ENCODE assay signal across 11 cellular contexts in genomic region chr12:3218846-3219632, GRCh38.
DNase-seq lines count a peak whose midpoint lies in the region; ATAC-seq and TF ChIP-seq lines count a peak whose summit lies in the region.
"Had no signal": no experiment of that assay in that cellular context is flagged by ENCODE, and none has a peak within 500 bp of the region (broad histone marks: within the 10 kb centered on the region; RNA-seq: fewer than 3 reads in every experiment).

No MANE protein-coding gene starts in this region.

- H3K27me3 ChIP-seq in IMR-90 (ENCODE audit: control insufficient read depth, insufficient read depth, low read length), result no peaks in the 10 kb centered on the region

- in situ Hi-C loops in IMR-90 (cut with MboI; ENCODE audit: low sequenced_read_pairs), result no loop called here

- H3K18ac ChIP-seq in IMR-90 (ENCODE audit: low read depth, low read length), result peak overlapping the region; percentile 27; the same call in 1 of the 2 replicates

- peak overlapping the region; percentile 8 for H2BK5ac ChIP-seq in IMR-90 (ENCODE audit: low read depth, low read length, poor library complexity, severe bottlenecking)

- no peaks in the 10 kb centered on the region for H3K9me3 ChIP-seq in IMR-90 (ENCODE audit: control insufficient read depth, insufficient read depth, low read length)

- H2AFZ ChIP-seq in IMR-90 (replicated peaks; ENCODE audit: low read length, poor library complexity), result peak overlapping the region; percentile 54
- H2AFZ ChIP-seq: parathyroid adenoma had no signal

- H4K8ac ChIP-seq in IMR-90 (ENCODE audit: low read depth in 2 of 2, low read length in 2 of 2), result peak overlapping the region; percentile 27 to 57; a peak in 3 of 4 replicates

- H3K9ac ChIP-seq in IMR-90 (ENCODE audit: low read depth, low read length), result no peak overlapping the region
- H3K9ac ChIP-seq: parathyroid adenoma had no signal

- no peaks in the 10 kb centered on the region; the same call in 1 of the 2 replicates for H3K36me3 ChIP-seq in IMR-90 (ENCODE audit: control insufficient read depth, insufficient read depth, low read length)

- POLR2A ChIA-PET in IMR-90 (lab: Charles Lee; ENCODE audit: unreplicated experiment), result no interaction called here

- WGBS in IMR-90 (ENCODE audit: extremely low coverage in 2 of 2, insufficient read length in 1 of 2), 2 experiments, result 20% methylated on average over 1 of the region's 18 CpGs; no CpG with 5 or more reads in 1 of the 2 experiments
- 63 to 71% methylated on average over 18 of the region's 18 CpGs for WGBS in lower leg skin, 2 donors

- H3K9me1 ChIP-seq in IMR-90 (ENCODE audit: insufficient read depth, low read length), result peaks cover 19% of the 10 kb centered on the region

- peaks cover 0 to 15% of the 10 kb centered on the region in 2 experiments; a peak in 2 of 4 replicates for H3K79me1 ChIP-seq in IMR-90 (ENCODE audit: low read depth in 1 of 2, low read length in 2 of 2)

- dilution Hi-C loops in IMR-90 (cut with HindIII; ENCODE audit: low sequenced_read_pairs, unreplicated experiment), result no loop called here

- H4K5ac ChIP-seq in IMR-90 (ENCODE audit: low read depth, low read length), result peak overlapping the region; percentile 2; the same call in 1 of the 2 replicates

- H4K20me1 ChIP-seq in IMR-90 (ENCODE audit: insufficient read depth, low read length), result no peaks in the 10 kb centered on the region

- no TSS peak for BruUV-seq in IMR-90 (replicated peaks; lab: Mats Ljungman, UMichigan)

- H3K56ac ChIP-seq in IMR-90 (ENCODE audit: extremely low read depth, insufficient read depth, low read length), result no peak overlapping the region

- ATAC-seq in IMR-90 (ENCODE audit: low read depth) (peak; percentile 7; the same call in 1 of the 2 replicates), left cardiac atrium (peak; percentile 24 to 39), HG02970 (IDR thresholded peaks at IDR 0.05; ENCODE audit: low FRiP score, unreplicated experiment) (no peak)
- ATAC-seq: GM12878 had no signal

- no peak for TF ChIP-seq RAD21 in IMR-90 (IDR thresholded peaks at IDR 0.05; ENCODE audit: low read length)

- peak overlapping the region; percentile 37; the same call in 1 of the 3 replicates for H2BK15ac ChIP-seq in IMR-90 (ENCODE audit: low read depth, low read length)

- peak overlapping the region; percentile 36; the same call in 1 of the 2 replicates for H2BK20ac ChIP-seq in IMR-90 (ENCODE audit: low read depth, low read length)

- H3K23ac ChIP-seq in IMR-90 (ENCODE audit: low read depth, low read length), result peak overlapping the region; percentile 18; the same call in 1 of the 2 replicates

- TF ChIP-seq CTCF in IMR-90 (conservative IDR thresholded peaks at IDR 0.05; ENCODE audit: low read depth, low read length) (no peak), VCaP (conservative IDR thresholded peaks at IDR 0.05) (no peak), lower leg skin (IDR thresholded peaks at IDR 0.05) (no peak)

- H3K4ac ChIP-seq in IMR-90 (ENCODE audit: low read depth, low read length), result peak overlapping the region; percentile 57

- H3K14ac ChIP-seq in IMR-90 (replicated peaks; ENCODE audit: low read depth, low read length), result peak overlapping the region; percentile 87

- peak overlapping the region; percentile 12; the same call in 1 of the 2 replicates for H4K91ac ChIP-seq in IMR-90 (ENCODE audit: insufficient read depth, low read depth, low read length)

- H3K4me1 ChIP-seq in IMR-90 (ENCODE audit: control insufficient read depth, insufficient read depth, low read length), result peaks cover 21% of the 10 kb centered on the region

- TF ChIP-seq POLR2A in IMR-90 (IDR thresholded peaks at IDR 0.05; ENCODE audit: low read depth, low read length), result no peak
- no peak for TF ChIP-seq POLR2A in lower leg skin (IDR thresholded peaks at IDR 0.05)

- CTCF ChIA-PET in IMR-90 (lab: Yijun Ruan, JAX), result interaction anchor here (0.8 kb wide), 1 partner anchor 16 kb away, joined by 3 read pairs; no protein-coding TSS in a partner anchor

- H2BK120ac ChIP-seq in IMR-90 (ENCODE audit: low read depth, low read length), result peak overlapping the region; percentile 13; the same call in 1 of the 2 replicates

- DNase-seq in IMR-90 (no peak), left cardiac atrium (no peak), NCI-H1930 (lab: John Stamatoyannopoulos, UW) (no peak), lower leg skin (ENCODE audit: low spot score in 2 of 2) (no peak), NCI-H2227 (lab: John Stamatoyannopoulos, UW; ENCODE audit: unreplicated experiment) (no peak)
- DNase-seq: islet precursor cell had no signal

- intact Hi-C loops in IMR-90 (cut with micrococcal nuclease), result loop anchor here (5.0 kb wide), 1 partner anchor 82 kb away; no protein-coding TSS in a partner anchor
- intact Hi-C loops in left cardiac atrium (cut with DNase I), result loop anchor here in 1 of 2 donors (5.0 kb wide), 1 partner anchor 33 kb away; no protein-coding TSS in a partner anchor
- intact Hi-C loops in lower leg skin (cut with DNase I; ENCODE audit: low total_unique reads), result no loop called here

- no peak overlapping the region for H2AK9ac ChIP-seq in IMR-90 (replicated peaks; ENCODE audit: low read depth, low read length, poor library complexity)

- no peak overlapping the region for H3K4me2 ChIP-seq in IMR-90 (ENCODE audit: low read depth, low read length)

- peak overlapping the region; percentile 92 for H2AK5ac ChIP-seq in IMR-90 (ENCODE audit: low read depth, low read length)

- H3K4me3 ChIP-seq in IMR-90 (ENCODE audit: insufficient read depth, low read depth, low read length) (no peak overlapping the region), lower leg skin (ENCODE audit: low read depth, poor library complexity, severe bottlenecking) (no peak overlapping the region)
- H3K4me3 ChIP-seq: GM12878 had no signal

- H3K27ac ChIP-seq in IMR-90 (ENCODE audit: insufficient read depth, low read length) (peak overlapping the region; percentile 18), VCaP (peak overlapping the region; percentile 100), temporal lobe (ENCODE audit: low read depth, low read length) (peak overlapping the region; percentile 48)
- H3K27ac ChIP-seq: parathyroid adenoma had no signal

TF ChIP-seq in IMR-90, 13 proteins besides CTCF, POLR2A, EP300 and RAD21:
- TF ChIP-seq MXI1 (IDR thresholded peaks at IDR 0.05; ENCODE audit: borderline replicate concordance, low read depth, low read length) (no peak), SMC3 (IDR thresholded peaks at IDR 0.05; ENCODE audit: low read depth, low read length) (no peak)
TF ChIP-seq in IMR-90: peak in this region for 0.

Comparison
In these comparisons a context has a peak if more than half of its experiments do, and no peak if none do; other contexts are left out.
1. H3K27ac ChIP-seq: peak in every context shown above with its lines; median percentile 100 in VCaP; 48 in temporal lobe; 18 in IMR-90.